In the genomic region with DNA sequence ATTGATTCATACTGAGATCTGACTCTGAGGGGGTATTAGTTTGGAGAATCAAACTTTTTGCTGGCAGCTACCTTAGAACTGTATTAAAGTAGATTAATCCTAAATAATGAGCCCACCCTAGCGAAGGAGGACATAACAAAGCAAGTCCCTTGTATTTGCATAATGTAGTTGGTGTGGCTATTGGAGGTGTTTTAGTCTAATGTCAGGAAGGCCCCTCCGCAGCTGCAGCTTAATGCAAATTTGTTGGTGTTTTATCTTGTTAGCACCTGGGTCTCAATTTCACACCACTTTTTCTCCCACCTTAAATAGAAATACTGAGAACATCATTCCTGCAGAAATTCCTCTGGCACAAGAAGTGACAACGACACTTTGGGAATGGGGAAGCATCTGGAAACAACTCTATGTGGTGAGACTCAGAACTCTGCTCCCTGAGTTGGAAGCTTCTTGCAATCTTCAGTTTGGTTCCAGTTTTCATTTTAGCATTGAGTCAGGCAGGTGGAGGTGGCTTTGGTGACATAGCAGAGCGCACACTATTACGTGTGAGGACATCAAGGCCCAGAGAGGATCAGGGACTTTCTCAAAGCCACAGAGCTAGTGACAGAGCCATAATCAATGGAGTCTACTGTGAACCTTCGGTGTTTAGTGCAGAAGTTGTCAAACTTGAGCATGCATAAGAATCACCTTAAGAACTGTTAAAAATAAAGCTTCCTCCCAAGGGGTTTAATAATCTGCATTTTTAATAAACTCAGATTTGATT, we compare ENCODE assay signal across 9 cellular contexts. TPM values are rescaled to one million over a fixed set of nuclear protein-coding genes. Genes with fewer than 3 reads are reported as not detected.
DNase-seq lines count a peak whose midpoint lies in the region; ATAC-seq, FAIRE-seq and TF ChIP-seq lines count a peak whose summit lies in the region.
"Had no signal": no experiment of that assay in that cellular context is flagged by ENCODE, and none has a peak within 500 bp of the region (broad histone marks: within the 10 kb centered on the region; RNA-seq: fewer than 3 reads in every experiment).

No MANE protein-coding gene starts in this region.

- peak overlapping the region in 1 of 2 donors; percentile 63 for H3K27ac ChIP-seq in small intestine (ENCODE audit: low read depth in 1 of 2, low read length in 1 of 2)
- H3K27ac ChIP-seq in CD8-positive, alpha-beta memory T cell (ENCODE audit: low read depth, low read length) = no peak overlapping the region
- H3K27ac ChIP-seq: upper lobe of left lung had no signal

- H3K36me3 ChIP-seq in small intestine (ENCODE audit: control insufficient read depth in 2 of 2, insufficient read depth in 2 of 2, low read length in 2 of 2) = no peaks in the 10 kb centered on the region
- peaks cover 30% of the 10 kb centered on the region for H3K36me3 ChIP-seq in CD8-positive, alpha-beta memory T cell (ENCODE audit: insufficient read depth, low read length)

- no peaks in the 10 kb centered on the region for H3K9me3 Mint-ChIP-seq in activated naive CD4-positive, alpha-beta T cell treated with anti-CD3 and anti-CD28 coated beads, Interleukin-2, amount 50 U/mL, for 72 hours
- peaks cover 6% of the 10 kb centered on the region for H3K9me3 Mint-ChIP-seq in glutamatergic neuron (ENCODE audit: unreplicated experiment)
- no peaks in the 10 kb centered on the region for H3K9me3 Mint-ChIP-seq in CD8-positive, alpha-beta memory T cell

- peak; percentile 99 to 100 for ATAC-seq in activated naive CD4-positive, alpha-beta T cell treated with anti-CD3 and anti-CD28 coated beads, Interleukin-2, amount 50 U/mL, for 72 hours
- ATAC-seq in GM21825 (IDR thresholded peaks at IDR 0.05; ENCODE audit: unreplicated experiment) (peak; percentile 95), HG03442 (IDR thresholded peaks at IDR 0.05; ENCODE audit: unreplicated experiment) (peak; percentile 99)

- peaks cover 26% of the 10 kb centered on the region for H3K4me1 Mint-ChIP-seq in glutamatergic neuron (ENCODE audit: low read depth, unreplicated experiment)
- H3K4me1 Mint-ChIP-seq in CD8-positive, alpha-beta memory T cell = peaks cover 19 to 48% (median 48%) of the 10 kb centered on the region in 3 donors

- H3K9me3 ChIP-seq in small intestine (ENCODE audit: control insufficient read depth, low read depth) = no peaks in the 10 kb centered on the region
- no peaks in the 10 kb centered on the region for H3K9me3 ChIP-seq in CD8-positive, alpha-beta memory T cell (ENCODE audit: low read length)
- H3K9me3 ChIP-seq: upper lobe of left lung had no signal

- no peak for DNase-seq in activated naive CD4-positive, alpha-beta T cell treated with anti-CD3 and anti-CD28 coated beads, Interleukin-2, amount 50 U/mL, for 72 hours (ENCODE audit: low spot score in 2 of 2)
- no peak for DNase-seq in activated naive CD4-positive, alpha-beta T cell (lab: John Stamatoyannopoulos, UW)
- DNase-seq in glutamatergic neuron (no peak), small intestine (no peak), NCI-H1417 treated with DMSO at 0.1 percent for 48 hours (lab: John Stamatoyannopoulos, UW) (no peak)
- DNase-seq in CD8-positive, alpha-beta memory T cell = no peak
- DNase-seq: upper lobe of left lung had no signal

- no peaks in the 10 kb centered on the region for H3K27me3 ChIP-seq in small intestine (ENCODE audit: control insufficient read depth in 2 of 2, insufficient read depth in 2 of 2, low read length in 2 of 2)
- H3K27me3 ChIP-seq in CD8-positive, alpha-beta memory T cell (ENCODE audit: insufficient read depth, low read length, poor library complexity, severe bottlenecking) = no peaks in the 10 kb centered on the region
- H3K27me3 ChIP-seq: upper lobe of left lung had no signal

- WGBS in small intestine, 3 donors = 66 to 81% (median 81%) methylated on average over 6 of the region's 6 CpGs

- FAIRE-seq in small intestine (lab: Jason Lieb, UNC) = no peak

- TF ChIP-seq CTCF in glutamatergic neuron (IDR thresholded peaks at IDR 0.05; ENCODE audit: partially characterized antibody, unreplicated experiment) = no peak

- no peak overlapping the region for H3K4me3 Mint-ChIP-seq in glutamatergic neuron (ENCODE audit: unreplicated experiment)
- H3K4me3 Mint-ChIP-seq in CD8-positive, alpha-beta memory T cell = no peak overlapping the region

- peaks cover 3% of the 10 kb centered on the region for H3K27me3 Mint-ChIP-seq in glutamatergic neuron (ENCODE audit: unreplicated experiment)
- no peaks in the 10 kb centered on the region for H3K27me3 Mint-ChIP-seq in CD8-positive, alpha-beta memory T cell

- POLR2A ChIA-PET in CD8-positive, alpha-beta memory T cell (lab: Charles Lee) = no interaction called here

- H3K4me3 ChIP-seq in small intestine (ENCODE audit: low read depth in 1 of 2, low read length in 2 of 2) = no peak overlapping the region
- H3K4me3 ChIP-seq in CD8-positive, alpha-beta memory T cell (ENCODE audit: low read length) = no peak overlapping the region
- H3K4me3 ChIP-seq: upper lobe of left lung had no signal

- no peaks in the 10 kb centered on the region for H3K4me1 ChIP-seq in small intestine (ENCODE audit: control insufficient read depth in 2 of 2, insufficient read depth in 1 of 2, low read depth in 1 of 2, low read length in 1 of 2)
- H3K4me1 ChIP-seq in CD8-positive, alpha-beta memory T cell (ENCODE audit: insufficient read depth, low read length) = no peaks in the 10 kb centered on the region

- peaks cover 12 to 13% of the 10 kb centered on the region in 2 donors for H3K36me3 Mint-ChIP-seq in activated naive CD4-positive, alpha-beta T cell treated with anti-CD3 and anti-CD28 coated beads, Interleukin-2, amount 50 U/mL, for 72 hours
- no peaks in the 10 kb centered on the region for H3K36me3 Mint-ChIP-seq in glutamatergic neuron (ENCODE audit: unreplicated experiment)
- H3K36me3 Mint-ChIP-seq in CD8-positive, alpha-beta memory T cell = peaks cover 0 to 78% (median 25%) of the 10 kb centered on the region in 3 donors

- peak overlapping the region in 1 of 2 donors; percentile 12 for H3K27ac Mint-ChIP-seq in activated naive CD4-positive, alpha-beta T cell treated with anti-CD3 and anti-CD28 coated beads, Interleukin-2, amount 50 U/mL, for 72 hours
- H3K27ac Mint-ChIP-seq in glutamatergic neuron (ENCODE audit: unreplicated experiment) = no peak overlapping the region
- H3K27ac Mint-ChIP-seq in CD8-positive, alpha-beta memory T cell = peak overlapping the region in 3 of 8 donors; percentile 36 to 72 (median 47)

- CTCF ChIA-PET in CD8-positive, alpha-beta memory T cell (lab: Charles Lee) = interaction anchor here (1.1 to 1.6 kb wide), 2 partner anchors 19 to 87 kb away, joined by 3 read pairs; partner anchors contain the start of gene SPDL1

RNA-seq across cellular contexts. Expression of gene DOCK2, which starts 33.9 kb away (rescaled TPM):
- total RNA-seq in activated naive CD4-positive, alpha-beta T cell treated with anti-CD3 and anti-CD28 coated beads, Interleukin-2, amount 50 U/mL, for 72 hours = 100 to 1,000 TPM; 210 to 220 TPM
- total RNA-seq in glutamatergic neuron (ENCODE audit: unreplicated experiment) = 0.66 TPM
- 1 to 10 TPM; 1.3 to 3.8 (median 2.2) TPM for polyA plus RNA-seq in small intestine
- total RNA-seq in CD8-positive, alpha-beta memory T cell = 100 to 1,000 TPM; 155 to 157 TPM
- 102 TPM for polyA plus RNA-seq in CD8-positive, alpha-beta memory T cell

Comparison
In these comparisons a context has a peak if more than half of its experiments do, and no peak if none do; other contexts are left out.
1. RNA of gene DOCK2, which starts 33.9 kb away (total RNA-seq): 210 to 220 TPM in activated naive CD4-positive, alpha-beta T cell treated with anti-CD3 and anti-CD28 coated beads, Interleukin-2, amount 50 U/mL, for 72 hours and 155 to 157 TPM in CD8-positive, alpha-beta memory T cell; 0.66 TPM in glutamatergic neuron (single experiment); every median in the first group is over 10 times any median in the second.
2. Peak in every context shown above with its lines, with median percentiles within 50 percentile points of each other: ATAC-seq.